In genomic region chr17:80033840-80034239, GRCh38 we compare ENCODE assay signal across 26 cellular contexts. TPM values are rescaled to one million over a fixed set of nuclear protein-coding genes. Genes with fewer than 3 reads are reported as not detected.
DNase-seq lines count a peak whose midpoint lies in the region; ATAC-seq and TF ChIP-seq lines count a peak whose summit lies in the region.
"Had no signal": no experiment of that assay in that cellular context is flagged by ENCODE, and none has a peak within 500 bp of the region (broad histone marks: within the 10 kb centered on the region; RNA-seq: fewer than 3 reads in every experiment).

No MANE protein-coding gene starts in this region.

- peaks cover 4% of the 10 kb centered on the region for H3K27me3 Mint-ChIP-seq in CD4-positive, alpha-beta T cell
- H3K27me3 Mint-ChIP-seq in central memory CD8-positive, alpha-beta T cell, result peaks cover 15% of the 10 kb centered on the region
- H3K27me3 Mint-ChIP-seq in naive thymus-derived CD4-positive, alpha-beta T cell, result peaks cover 0 to 54% (median 10%) of the 10 kb centered on the region in 5 donors

- no peaks in the 10 kb centered on the region for H3K36me3 Mint-ChIP-seq in CD4-positive, alpha-beta T cell (ENCODE audit: low read depth)
- H3K36me3 Mint-ChIP-seq in central memory CD8-positive, alpha-beta T cell (ENCODE audit: insufficient read depth), result peaks cover 13% of the 10 kb centered on the region
- H3K36me3 Mint-ChIP-seq in naive thymus-derived CD4-positive, alpha-beta T cell, result no peaks in the 10 kb centered on the region
- H3K36me3 Mint-ChIP-seq: stimulated activated naive B cell treated with anti-CD40 and anti-IgM and Interleukin-4, amounts not matched to agents 10 μg/mL and 1 μg/mL and 100 μg/mL, for 72 hours had no signal

- no peaks in the 10 kb centered on the region for H3K36me3 ChIP-seq in naive thymus-derived CD4-positive, alpha-beta T cell (ENCODE audit: control insufficient read depth in 2 of 3, insufficient read depth in 3 of 3, low read length in 3 of 3)

- no peaks in the 10 kb centered on the region for H3K27me3 ChIP-seq in CD4-positive, alpha-beta T cell (ENCODE audit: control insufficient read depth, insufficient read depth, low read length)
- peaks cover 0 to 3% of the 10 kb centered on the region in 2 donors for H3K27me3 ChIP-seq in naive thymus-derived CD4-positive, alpha-beta T cell (ENCODE audit: control insufficient read depth in 2 of 2, insufficient read depth in 2 of 2, low read length in 2 of 2)
- H3K27me3 ChIP-seq: body of pancreas, testis had no signal

- no peak for DNase-seq in CD4-positive, alpha-beta T cell
- DNase-seq in HFF-Myc (ENCODE audit: extremely low read depth, low read depth) (no peak), Right ventricle myocardium inferior (ENCODE audit: missing footprints) (no peak), NCI-H2171 (lab: John Stamatoyannopoulos, UW) (no peak), erythroblast (lab: John Stamatoyannopoulos, UW) (no peak)
- DNase-seq in central memory CD8-positive, alpha-beta T cell (ENCODE audit: low spot score in 2 of 2), result no peak
- no peak for DNase-seq in naive thymus-derived CD4-positive, alpha-beta T cell
- DNase-seq: activated CD4-positive, alpha-beta T cell treated with anti-CD3 and anti-CD28 coated beads, Interleukin-2, amount 10 ng/mL, durations not matched to agents 24 days and 14 days; body of pancreas; cortex of kidney; DMS53; GDM1; HCEC 1CT; KG1; midbrain; NCI-H748 treated with DMSO at 0.1 percent for 48 hours; Right ventricle myocardium superior; stimulated activated CD4-positive, alpha-beta T cell treated with anti-CD3 and anti-CD28 coated beads, Interleukin-2, amount 100 ng/mL, for 48 hours; stimulated activated naive B cell treated with anti-CD40 and anti-IgM and Interleukin-4, amounts not matched to agents 10 μg/mL and 1 μg/mL and 100 μg/mL, for 72 hours; SW 1271; testis had no signal

- no peaks in the 10 kb centered on the region for H3K9me3 ChIP-seq in CD4-positive, alpha-beta T cell (ENCODE audit: control insufficient read depth, low read length)
- H3K9me3 ChIP-seq in naive thymus-derived CD4-positive, alpha-beta T cell (ENCODE audit: control insufficient read depth in 2 of 3, low read length in 3 of 3), result no peaks in the 10 kb centered on the region
- H3K9me3 ChIP-seq: body of pancreas, testis had no signal

- H3K4me1 ChIP-seq in naive thymus-derived CD4-positive, alpha-beta T cell (ENCODE audit: control insufficient read depth in 2 of 2, insufficient read depth in 2 of 2, low read length in 2 of 2), result peaks cover 4 to 6% of the 10 kb centered on the region in 2 donors

- TF ChIP-seq CTCF in CD4-positive, alpha-beta T cell (IDR thresholded peaks at IDR 0.05), result no peak
- TF ChIP-seq CTCF in HFF-Myc (IDR thresholded peaks at IDR 0.05; ENCODE audit: low read depth, low read length, missing control alignments), result no peak

- H3K27ac ChIP-seq in CD4-positive, alpha-beta T cell (ENCODE audit: low read depth, low read length), result no peak overlapping the region
- no peak overlapping the region for H3K27ac ChIP-seq in naive thymus-derived CD4-positive, alpha-beta T cell (ENCODE audit: low read depth, low read length)
- H3K27ac ChIP-seq: C4-2B had no signal

- H3K4me1 Mint-ChIP-seq in CD4-positive, alpha-beta T cell (ENCODE audit: low read depth), result peaks cover 18% of the 10 kb centered on the region
- peaks cover 14% of the 10 kb centered on the region for H3K4me1 Mint-ChIP-seq in central memory CD8-positive, alpha-beta T cell
- peaks cover 5 to 18% (median 10%) of the 10 kb centered on the region in 7 donors for H3K4me1 Mint-ChIP-seq in naive thymus-derived CD4-positive, alpha-beta T cell

- POLR2A ChIA-PET in CD4-positive, alpha-beta T cell (lab: Charles Lee), result interaction anchor here (1.8 kb wide), 1 partner anchor 37 kb away, joined by 4 read pairs; no protein-coding TSS in a partner anchor
- POLR2A ChIA-PET in naive thymus-derived CD4-positive, alpha-beta T cell (lab: Charles Lee), result no interaction called here

- H3K9me3 Mint-ChIP-seq in CD4-positive, alpha-beta T cell, result no peaks in the 10 kb centered on the region
- no peaks in the 10 kb centered on the region for H3K9me3 Mint-ChIP-seq in central memory CD8-positive, alpha-beta T cell
- H3K9me3 Mint-ChIP-seq in naive thymus-derived CD4-positive, alpha-beta T cell, result no peaks in the 10 kb centered on the region
- H3K9me3 Mint-ChIP-seq: activated CD4-positive, alpha-beta T cell treated with anti-CD3 and anti-CD28 coated beads, Interleukin-2, amount 10 ng/mL, durations not matched to agents 24 days and 14 days; activated naive CD4-positive, alpha-beta T cell treated with anti-CD3 and anti-CD28 coated beads, Interleukin-2, amount 50 U/mL, for 72 hours; stimulated activated naive B cell treated with anti-CD40 and anti-IgM and Interleukin-4, amounts not matched to agents 10 μg/mL and 1 μg/mL and 100 μg/mL, for 72 hours had no signal

- no peak for ATAC-seq in CD4-positive, alpha-beta T cell (ENCODE audit: poor library complexity)
- no peak for ATAC-seq in central memory CD8-positive, alpha-beta T cell (replicated peaks; ENCODE audit: extremely low read depth, poor library complexity, severe bottlenecking)
- ATAC-seq in naive thymus-derived CD4-positive, alpha-beta T cell, result no peak
- ATAC-seq in Right ventricle myocardium inferior (no peak), GM19467 (IDR thresholded peaks at IDR 0.05; ENCODE audit: unreplicated experiment) (no peak)
- ATAC-seq: activated naive CD4-positive, alpha-beta T cell treated with anti-CD3 and anti-CD28 coated beads, Interleukin-2, amount 50 U/mL, for 72 hours; body of pancreas; left lobe of liver; stimulated activated naive B cell treated with anti-CD40 and anti-IgM and Interleukin-4, amounts not matched to agents 10 μg/mL and 1 μg/mL and 100 μg/mL, for 72 hours had no signal

- CTCF ChIA-PET in CD4-positive, alpha-beta T cell (lab: Charles Lee), result interaction anchor here (2.5 kb wide), 1 partner anchor 25 kb away, joined by 7 read pairs; no protein-coding TSS in a partner anchor
- CTCF ChIA-PET in naive thymus-derived CD4-positive, alpha-beta T cell (lab: Charles Lee), result interaction anchor here (1.6 kb wide), 1 partner anchor 26 kb away, joined by 4 read pairs; no protein-coding TSS in a partner anchor

- no peak overlapping the region for H3K27ac Mint-ChIP-seq in CD4-positive, alpha-beta T cell
- no peak overlapping the region for H3K27ac Mint-ChIP-seq in central memory CD8-positive, alpha-beta T cell (ENCODE audit: low read depth)
- no peak overlapping the region for H3K27ac Mint-ChIP-seq in naive thymus-derived CD4-positive, alpha-beta T cell
- H3K27ac Mint-ChIP-seq: activated CD4-positive, alpha-beta T cell treated with anti-CD3 and anti-CD28 coated beads, Interleukin-2, amount 10 ng/mL, durations not matched to agents 24 days and 14 days; activated naive CD4-positive, alpha-beta T cell treated with anti-CD3 and anti-CD28 coated beads, Interleukin-2, amount 50 U/mL, for 72 hours; stimulated activated naive B cell treated with anti-CD40 and anti-IgM and Interleukin-4, amounts not matched to agents 10 μg/mL and 1 μg/mL and 100 μg/mL, for 72 hours had no signal

- peak overlapping the region; percentile 83; the same call in 1 of the 2 replicates for H3K4me3 ChIP-seq in HFF-Myc (replicated peaks; ENCODE audit: low read depth, low read length)
- H3K4me3 ChIP-seq in naive thymus-derived CD4-positive, alpha-beta T cell (ENCODE audit: low read length), result no peak overlapping the region

- intact Hi-C loops in CD4-positive, alpha-beta T cell (cut with DNase I, micrococcal nuclease), result loop anchor here in 1 of 2 experiments (2.0 kb wide), 1 partner anchor 25 kb away; no protein-coding TSS in a partner anchor
- intact Hi-C loops in naive thymus-derived CD4-positive, alpha-beta T cell (cut with micrococcal nuclease), result loop anchor here in 1 of 2 donors (2.0 to 10.0 kb wide), 2 partner anchors 25 to 1779 kb away; no protein-coding TSS in a partner anchor
- intact Hi-C loops in Right ventricle myocardium inferior (cut with DNase I), result loop anchor here (2.0 kb wide), 1 partner anchor 25 kb away; no protein-coding TSS in a partner anchor

- TF ChIP-seq POLR2A in erythroblast (IDR thresholded peaks at IDR 0.05; ENCODE audit: low read length), result no peak

- H3K4me3 Mint-ChIP-seq in CD4-positive, alpha-beta T cell, result peak overlapping the region; percentile 92
- H3K4me3 Mint-ChIP-seq in central memory CD8-positive, alpha-beta T cell, result peak overlapping the region; percentile 87
- peak overlapping the region in 8 of 10 donors; percentile 10 to 83 (median 47) for H3K4me3 Mint-ChIP-seq in naive thymus-derived CD4-positive, alpha-beta T cell
- H3K4me3 Mint-ChIP-seq: activated CD4-positive, alpha-beta T cell treated with anti-CD3 and anti-CD28 coated beads, Interleukin-2, amount 10 ng/mL, durations not matched to agents 24 days and 14 days had no signal

RNA-seq across cellular contexts. Expression of gene TBC1D16, which starts 1.8 kb away (rescaled TPM):
- 1 to 10 TPM; 1.9 to 2.5 TPM for total RNA-seq in CD4-positive, alpha-beta T cell
- total RNA-seq in naive thymus-derived CD4-positive, alpha-beta T cell, result 1 to 10 TPM in 4 of 5 experiments, under 1 TPM in 1; 0.95 to 2.5 (median 1.6) TPM
- polyA plus RNA-seq in naive thymus-derived CD4-positive, alpha-beta T cell, result under 1 TPM; 0.44 to 0.85 TPM
- total RNA-seq in Right ventricle myocardium inferior, result 16.3 TPM

RNA-seq across cellular contexts. Expression of gene CCDC40, which starts 2.6 kb away (rescaled TPM):
- under 1 TPM; 0.64 to 0.77 TPM for total RNA-seq in CD4-positive, alpha-beta T cell
- total RNA-seq in naive thymus-derived CD4-positive, alpha-beta T cell, result 1 to 10 TPM in 2 of 5 experiments, under 1 TPM in 3; 0.43 to 3.0 (median 0.79) TPM
- not detected for polyA plus RNA-seq in naive thymus-derived CD4-positive, alpha-beta T cell
- 5.4 TPM for total RNA-seq in Right ventricle myocardium inferior
- total RNA-seq: OCI-LY7 had no signal
